8 cellular contexts compared by ENCODE assay signal in the genomic region with DNA sequence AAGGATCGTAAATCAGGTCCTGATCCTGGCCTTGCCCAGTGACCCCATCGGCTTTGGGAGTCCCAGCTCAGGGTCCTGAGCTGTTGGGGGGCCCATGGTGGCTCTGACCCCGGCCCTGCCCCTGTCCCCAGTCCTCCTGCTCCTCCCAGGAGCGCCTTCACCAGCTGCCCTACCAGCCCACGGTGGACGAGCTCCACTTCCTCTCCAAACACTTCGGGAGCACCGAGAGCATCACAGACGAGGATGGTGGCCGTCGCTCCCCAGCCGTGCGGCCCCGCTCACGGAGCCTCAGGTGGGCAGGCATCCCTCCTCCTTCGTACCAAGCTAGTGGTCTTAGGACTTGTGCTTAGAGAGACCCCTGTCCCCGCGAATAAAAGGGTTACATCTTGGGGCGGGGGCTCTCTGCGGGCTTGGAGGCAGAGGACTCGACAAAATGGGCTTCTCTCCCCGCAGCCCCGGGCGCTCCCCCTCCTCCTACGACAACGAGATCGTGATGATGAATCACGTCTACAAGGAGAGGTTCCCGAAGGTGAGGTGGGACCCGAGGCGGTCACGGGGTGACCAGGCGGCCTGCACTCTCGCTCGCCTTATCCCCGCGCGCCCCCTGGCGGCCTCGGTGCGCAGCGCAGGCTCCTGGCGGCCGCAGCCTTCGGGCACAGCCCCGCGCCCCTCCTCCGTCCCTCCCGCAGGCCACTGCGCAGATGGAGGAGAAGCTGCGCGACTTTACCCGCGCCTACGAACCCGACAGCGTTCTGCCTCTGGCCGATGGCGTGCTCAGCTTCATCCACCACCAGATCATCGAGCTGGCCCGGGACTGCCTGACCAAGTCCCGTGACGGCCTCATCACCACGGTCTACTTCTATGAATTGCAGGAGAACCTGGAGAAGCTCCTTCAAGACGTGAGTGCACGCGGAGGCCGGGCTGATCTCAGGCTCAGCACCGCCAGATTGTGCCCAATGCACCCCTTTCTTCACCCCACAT. TPM values are rescaled to one million over a fixed set of nuclear protein-coding genes. Genes with fewer than 3 reads are reported as not detected.
DNase-seq lines count a peak whose midpoint lies in the region; ATAC-seq, FAIRE-seq and TF ChIP-seq lines count a peak whose summit lies in the region.

No MANE protein-coding gene starts in this region.

- DNase-seq in NCI-H1436 (lab: John Stamatoyannopoulos, UW) (peak; percentile 59), NCI-H1436 treated with DMSO at 0.1 percent for 48 hours (lab: John Stamatoyannopoulos, UW) (no peak), germinal center (ENCODE audit: low spot score) (peak; percentile 87), pancreas (peak; percentile 73 to 99 (median 91)), thyroid gland (peak; percentile 87 to 88)
- DNase-seq in activated naive CD4-positive, alpha-beta T cell treated with anti-CD3 and anti-CD28 coated beads, Interleukin-2, amount 10 ng/mL, durations not matched to agents 7 days and 5 days = peak; percentile 87

- H3K27me3 ChIP-seq in pancreas = no peaks in the 10 kb centered on the region
- H3K27me3 ChIP-seq in thyroid gland = peaks cover 2% of the 10 kb centered on the region

- CTCF ChIA-PET in activated naive CD4-positive, alpha-beta T cell treated with anti-CD3 and anti-CD28 coated beads, Interleukin-2, amount 10 ng/mL, durations not matched to agents 7 days and 5 days (lab: Charles Lee) = interaction anchor here (0.6 to 11.9 kb wide), 33 partner anchors 10 to 219 kb away, joined by 3 to 225 read pairs (median 4); partner anchors contain the start of genes PRDX2, RTBDN and THSD8

- no peaks in the 10 kb centered on the region for H3K9me3 Mint-ChIP-seq in activated naive CD4-positive, alpha-beta T cell treated with anti-CD3 and anti-CD28 coated beads, Interleukin-2, amount 10 ng/mL, durations not matched to agents 7 days and 5 days

- no peak for TF ChIP-seq POLR2A in thyroid gland (IDR thresholded peaks at IDR 0.05)

- no peaks in the 10 kb centered on the region for H3K36me3 Mint-ChIP-seq in activated naive CD4-positive, alpha-beta T cell treated with anti-CD3 and anti-CD28 coated beads, Interleukin-2, amount 10 ng/mL, durations not matched to agents 7 days and 5 days

- peaks cover 9% of the 10 kb centered on the region for H3K4me1 Mint-ChIP-seq in activated naive CD4-positive, alpha-beta T cell treated with anti-CD3 and anti-CD28 coated beads, Interleukin-2, amount 10 ng/mL, durations not matched to agents 7 days and 5 days

- peak overlapping the region; percentile 12 for H3K4me3 Mint-ChIP-seq in activated naive CD4-positive, alpha-beta T cell treated with anti-CD3 and anti-CD28 coated beads, Interleukin-2, amount 10 ng/mL, durations not matched to agents 7 days and 5 days

- intact Hi-C loops in pancreas (cut with DNase I) (loop anchor here in 2 of 3 donors (10.0 kb wide), 3 partner anchors 93 to 273 kb away; partner anchors contain the start of gene BEST2 (in 1 of the 2)), thyroid gland (cut with DNase I) (loop anchor here (5.0 to 10.0 kb wide), 3 partner anchors 80 to 283 kb away; no protein-coding TSS in a partner anchor)

- no peaks in the 10 kb centered on the region for H3K36me3 ChIP-seq in pancreas
- no peaks in the 10 kb centered on the region for H3K36me3 ChIP-seq in thyroid gland

- H3K4me3 ChIP-seq in pancreas (peak overlapping the region in 1 of 4 donors; percentile 20), thyroid gland (replicated peaks in 1 of 3) (peak overlapping the region in 1 of 3 donors; percentile 2)

- peaks cover 68% of the 10 kb centered on the region for H3K27me3 Mint-ChIP-seq in activated naive CD4-positive, alpha-beta T cell treated with anti-CD3 and anti-CD28 coated beads, Interleukin-2, amount 10 ng/mL, durations not matched to agents 7 days and 5 days

- peaks cover 0 to 3% (median 0%) of the 10 kb centered on the region in 3 donors for H3K4me1 ChIP-seq in pancreas
- peaks cover 0 to 8% of the 10 kb centered on the region in 2 donors for H3K4me1 ChIP-seq in thyroid gland

- H3K27ac Mint-ChIP-seq in activated naive CD4-positive, alpha-beta T cell treated with anti-CD3 and anti-CD28 coated beads, Interleukin-2, amount 10 ng/mL, durations not matched to agents 7 days and 5 days = no peak overlapping the region

- no peak for FAIRE-seq in pancreas (lab: Jason Lieb, UNC)

- 9 to 10% methylated on average over 68 to 69 of the region's 69 CpGs for WGBS in pancreas, 2 donors
- 23 to 31% methylated on average over 17 to 31 of the region's 69 CpGs for WGBS in thyroid gland, 2 donors

- H3K9me3 ChIP-seq in pancreas = no peaks in the 10 kb centered on the region
- no peaks in the 10 kb centered on the region for H3K9me3 ChIP-seq in thyroid gland

- ATAC-seq in SK-N-SH treated with all-trans-retinoic acid at 6 μM for 48 hours (peak; percentile 99), pancreas (peak; percentile 99 to 100 (median 100))

- H3K27ac ChIP-seq in pancreas (no peak overlapping the region), thyroid gland (no peak overlapping the region)

- TF ChIP-seq CTCF in LNCAP (IDR thresholded peaks at IDR 0.05) = peak; percentile 99
- TF ChIP-seq CTCF in pancreas (IDR thresholded peaks at IDR 0.05) = peak; percentile 99 to 100 (median 99)
- TF ChIP-seq CTCF in thyroid gland (IDR thresholded peaks at IDR 0.05) = peak; percentile 80 to 99 (median 98)

TF ChIP-seq in SK-N-SH treated with all-trans-retinoic acid at 6 μM for 48 hours, 23 proteins besides CTCF, POLR2A, EP300 and RAD21 (continues in another document):
- TF ChIP-seq ARNTL (CRISPR knock-in tag; IDR thresholded peaks at IDR 0.05; ENCODE audit: borderline replicate concordance, low read depth) (no peak), PPARA (CRISPR knock-in tag; IDR thresholded peaks at IDR 0.05; ENCODE audit: borderline replicate concordance) (no peak), ZC3H10 (CRISPR knock-in tag; IDR thresholded peaks at IDR 0.05) (no peak), ESRRG (CRISPR knock-in tag; IDR thresholded peaks at IDR 0.05) (no peak), ZNF565 (CRISPR knock-in tag; conservative IDR thresholded peaks at IDR 0.05; ENCODE audit: low read depth) (no peak), CSRNP3 (CRISPR knock-in tag; IDR thresholded peaks at IDR 0.05) (no peak), ZNF8 (CRISPR knock-in tag; IDR thresholded peaks at IDR 0.05) (no peak), TCF4 (CRISPR knock-in tag; IDR thresholded peaks at IDR 0.05; ENCODE audit: borderline replicate concordance) (no peak), ZNF70 (CRISPR knock-in tag; IDR thresholded peaks at IDR 0.05) (no peak)
- TF ChIP-seq, protein P1, sequence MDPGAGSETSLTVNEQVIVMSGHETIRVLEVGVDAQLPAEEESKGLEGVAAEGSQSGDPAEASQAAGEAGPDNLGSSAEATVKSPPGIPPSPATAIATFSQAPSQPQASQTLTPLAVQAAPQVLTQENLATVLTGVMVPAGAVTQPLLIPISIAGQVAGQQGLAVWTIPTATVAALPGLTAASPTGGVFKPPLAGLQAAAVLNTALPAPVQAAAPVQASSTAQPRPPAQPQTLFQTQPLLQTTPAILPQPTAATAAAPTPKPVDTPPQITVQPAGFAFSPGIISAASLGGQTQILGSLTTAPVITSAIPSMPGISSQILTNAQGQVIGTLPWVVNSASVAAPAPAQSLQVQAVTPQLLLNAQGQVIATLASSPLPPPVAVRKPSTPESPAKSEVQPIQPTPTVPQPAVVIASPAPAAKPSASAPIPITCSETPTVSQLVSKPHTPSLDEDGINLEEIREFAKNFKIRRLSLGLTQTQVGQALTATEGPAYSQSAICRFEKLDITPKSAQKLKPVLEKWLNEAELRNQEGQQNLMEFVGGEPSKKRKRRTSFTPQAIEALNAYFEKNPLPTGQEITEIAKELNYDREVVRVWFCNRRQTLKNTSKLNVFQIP (CRISPR knock-in tag; IDR thresholded peaks at IDR 0.05; ENCODE audit: borderline replicate concordance, low read depth) = no peak

RNA-seq across cellular contexts. Expression of gene MAST1, which starts 9.1 kb away (rescaled TPM):
- total RNA-seq in pancreas (1 to 10 TPM in 1 of 6 donors, under 1 TPM in 5; 0.23 to 1.1 (median 0.84) TPM), thyroid gland (under 1 TPM in 1 of 4 donors, not detected in 3; 0.56 TPM)
- 1 to 10 TPM; 5.8 to 7.3 TPM for polyA plus RNA-seq in pancreas

RNA-seq across cellular contexts. Expression of gene RTBDN, which starts 13.1 kb away (rescaled TPM):
- total RNA-seq in pancreas = under 1 TPM in 4 of 6 donors, not detected in 2; 0.19 to 0.86 (median 0.37) TPM
- polyA plus RNA-seq in pancreas = 1 to 10 TPM; 1.2 to 4.6 TPM
- total RNA-seq in thyroid gland = not detected

RNA-seq across cellular contexts. Expression of gene DNASE2, which starts 33.8 kb away (rescaled TPM):
- total RNA-seq in pancreas (10 to 100 TPM; 16.2 to 35.9 (median 20.5) TPM), thyroid gland (10 to 100 TPM; 35.4 to 67.3 (median 59.1) TPM)
- polyA plus RNA-seq in pancreas = 10 to 100 TPM in 1 of 2 donors, 1 to 10 TPM in 1; 9.4 to 21.0 TPM

RNA-seq across cellular contexts. Expression of gene KLF1, which starts 39.6 kb away (rescaled TPM):
- under 1 TPM in 2 of 6 donors, not detected in 4; 0.12 to 0.22 TPM for total RNA-seq in pancreas
- polyA plus RNA-seq in pancreas = not detected
- not detected for total RNA-seq in thyroid gland

RNA-seq across cellular contexts. Expression of gene RNASEH2A, which starts 41.1 kb away (rescaled TPM):
- 1 to 10 TPM; 1.7 to 6.0 (median 3.0) TPM for total RNA-seq in pancreas
- 1 to 10 TPM; 3.9 to 5.5 TPM for polyA plus RNA-seq in pancreas
- total RNA-seq in thyroid gland = 10 to 100 TPM in 1 of 4 donors, 1 to 10 TPM in 3; 1.5 to 11.8 (median 5.4) TPM
